ENCODE assay signal across 23 cellular contexts in the genomic region with DNA sequence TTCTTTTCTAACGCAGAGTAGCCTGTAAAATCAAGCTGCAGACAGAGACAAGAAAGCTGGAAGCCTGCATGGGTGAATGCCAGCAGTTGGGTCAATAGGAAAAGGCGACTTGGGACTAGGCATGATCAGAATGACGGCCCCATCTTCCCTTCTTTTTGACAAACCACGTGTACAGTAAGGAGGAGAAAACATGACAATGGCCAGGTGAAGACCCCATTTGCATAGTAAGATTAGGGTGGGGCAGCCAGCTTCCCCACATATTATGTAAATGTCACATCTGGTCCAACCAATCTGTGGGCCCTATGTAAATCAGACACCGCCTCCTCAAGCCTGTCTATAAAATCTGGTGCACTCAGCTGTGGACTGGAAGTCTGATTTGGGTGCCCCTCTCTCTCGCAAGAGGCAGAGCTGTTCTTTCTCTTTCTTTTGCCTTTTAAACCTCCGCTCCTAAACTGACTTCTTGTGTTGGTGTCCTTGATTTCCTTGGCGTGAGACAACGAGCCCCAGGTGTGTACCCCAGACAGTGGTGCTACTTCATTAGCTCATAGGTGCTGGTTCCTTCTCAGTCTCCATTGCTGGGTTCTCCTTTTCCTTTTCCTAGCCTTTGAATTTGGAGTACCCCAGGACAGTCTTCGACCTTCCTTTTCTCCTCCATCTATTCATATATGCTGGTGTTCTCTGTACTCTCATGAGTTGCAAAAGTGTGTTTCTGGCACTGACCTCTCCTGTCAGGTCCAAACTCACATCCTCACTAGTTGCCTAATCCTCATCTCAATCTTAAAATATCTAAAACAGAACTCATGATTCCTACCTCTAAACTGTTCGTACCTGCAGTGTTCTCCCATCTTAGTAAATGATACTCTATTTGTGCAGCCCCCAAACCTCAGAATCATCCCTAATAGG.
"Had no signal": no experiment of that assay in that cellular context is flagged by ENCODE, and none has a peak within 500 bp of the region (broad histone marks: within the 10 kb centered on the region; RNA-seq: fewer than 3 reads in every experiment).

No MANE protein-coding gene starts in this region.

- H3K27ac Mint-ChIP-seq: activated CD4-positive, alpha-beta memory T cell treated with anti-CD3 and anti-CD28 coated beads for 36 hours; activated naive CD4-positive, alpha-beta T cell treated with anti-CD3 and anti-CD28 coated beads for 36 hours; activated naive CD8-positive, alpha-beta T cell treated with anti-CD3 and anti-CD28 coated beads, Interleukin-2, amount 10 ng/mL, durations not matched to agents 7 days and 5 days; activated T-cell treated with anti-CD3 and anti-CD28 coated beads, Interleukin-2, amount 50 U/mL, for 72 hours; neural progenitor cell; progenitor cell of endocrine pancreas; T-helper 1 cell treated with Interleukin-12 subunit alpha and Interleukin-12 subunit beta and Interleukin-4 antibody, amounts not matched to agents 30 μg/mL and 1 μg/mL, for 36 hours had no signal

- ATAC-seq: activated T-cell treated with anti-CD3 and anti-CD28 coated beads, Interleukin-2, amount 50 U/mL, for 72 hours; left lung; naive thymus-derived CD4-positive, alpha-beta T cell; stimulated activated naive CD8-positive, alpha-beta T cell treated with anti-CD3 and anti-CD28 coated beads, Interleukin-15, Interleukin-2, amounts not matched to agents 100 U/mL and 50 U/mL, for 24 hours had no signal

- H3K27ac ChIP-seq: breast epithelium, colonic mucosa, dorsolateral prefrontal cortex, left lung, neural progenitor cell, upper lobe of left lung had no signal

- H3K4me3 ChIP-seq: breast epithelium, colonic mucosa, dorsolateral prefrontal cortex, left lung, lung, neural progenitor cell, upper lobe of left lung had no signal

- H3K9ac ChIP-seq: neural progenitor cell had no signal

- H2AFZ ChIP-seq: neural progenitor cell had no signal

- H3K4me3 Mint-ChIP-seq: activated CD4-positive, alpha-beta memory T cell treated with anti-CD3 and anti-CD28 coated beads for 36 hours; activated naive CD4-positive, alpha-beta T cell treated with anti-CD3 and anti-CD28 coated beads for 36 hours; activated naive CD8-positive, alpha-beta T cell treated with anti-CD3 and anti-CD28 coated beads, Interleukin-2, amount 10 ng/mL, durations not matched to agents 7 days and 5 days; activated T-cell treated with anti-CD3 and anti-CD28 coated beads, Interleukin-2, amount 50 U/mL, for 72 hours; central memory CD8-positive, alpha-beta T cell; immature natural killer cell; naive thymus-derived CD4-positive, alpha-beta T cell; neural progenitor cell; T-helper 1 cell treated with Interleukin-12 subunit alpha and Interleukin-12 subunit beta and Interleukin-4 antibody, amounts not matched to agents 30 μg/mL and 1 μg/mL, for 36 hours had no signal

- H3K27me3 Mint-ChIP-seq: central memory CD8-positive, alpha-beta T cell had no signal

- H3K4me1 ChIP-seq: breast epithelium, colonic mucosa, left lung, neural progenitor cell, upper lobe of left lung had no signal

- H3K4me1 Mint-ChIP-seq: central memory CD8-positive, alpha-beta T cell; immature natural killer cell; neural progenitor cell had no signal

- H3K4me2 ChIP-seq: neural progenitor cell had no signal

- H3K36me3 Mint-ChIP-seq: activated CD4-positive, alpha-beta memory T cell treated with anti-CD3 and anti-CD28 coated beads for 36 hours; naive thymus-derived CD4-positive, alpha-beta T cell; neural progenitor cell had no signal

- DNase-seq: activated CD4-positive, alpha-beta memory T cell treated with anti-CD3 and anti-CD28 coated beads for 36 hours; activated CD4-positive, alpha-beta T cell treated with anti-CD3 and anti-CD28 coated beads for 48 hours; activated effector memory CD4-positive, alpha-beta T cell treated with Interleukin-2 at 50 U/mL for 16 hours; activated naive CD4-positive, alpha-beta T cell treated with anti-CD3 and anti-CD28 coated beads for 36 hours; activated naive CD8-positive, alpha-beta T cell treated with anti-CD3 and anti-CD28 coated beads, Interleukin-2, amount 10 ng/mL, durations not matched to agents 7 days and 5 days; activated T-cell treated with anti-CD3 and anti-CD28 coated beads, Interleukin-2, amount 50 U/mL, for 72 hours; amniotic stem cell; colonic mucosa; dorsolateral prefrontal cortex; erythroblast; immature natural killer cell; kidney glomerular epithelial cell; left lung; naive thymus-derived CD4-positive, alpha-beta T cell; stimulated activated CD4-positive, alpha-beta T cell treated with anti-CD3 and anti-CD28 coated beads, Interleukin-4, amount 100 ng/mL, for 4 hours; stimulated activated naive CD8-positive, alpha-beta T cell treated with anti-CD3 and anti-CD28 coated beads, Interleukin-15, Interleukin-2, amounts not matched to agents 100 U/mL and 50 U/mL, for 24 hours; upper lobe of left lung had no signal

- H3K27me3 ChIP-seq: breast epithelium, colonic mucosa, dorsolateral prefrontal cortex, left lung, neural progenitor cell, upper lobe of left lung had no signal

- H3K36me3 ChIP-seq: breast epithelium, colonic mucosa, left lung, neural progenitor cell, upper lobe of left lung had no signal

- H3K9me3 Mint-ChIP-seq: activated naive CD8-positive, alpha-beta T cell treated with anti-CD3 and anti-CD28 coated beads, Interleukin-2, amount 10 ng/mL, durations not matched to agents 7 days and 5 days; activated T-cell treated with anti-CD3 and anti-CD28 coated beads, Interleukin-2, amount 50 U/mL, for 72 hours; central memory CD8-positive, alpha-beta T cell; immature natural killer cell; T-helper 1 cell treated with Interleukin-12 subunit alpha and Interleukin-12 subunit beta and Interleukin-4 antibody, amounts not matched to agents 30 μg/mL and 1 μg/mL, for 36 hours had no signal

- H3K9me3 ChIP-seq: colonic mucosa, left lung, upper lobe of left lung had no signal
